ENCODE assay signal across 8 cellular contexts in genomic region chr17:64025732-64026294, GRCh38.
DNase-seq lines count a peak whose midpoint lies in the region; ATAC-seq and TF ChIP-seq lines count a peak whose summit lies in the region.

No MANE protein-coding gene starts in this region.

- peak; percentile 88 for DNase-seq in ELF-1 (ENCODE audit: low read depth, low spot score)
- peak; percentile 57 for DNase-seq in NCI-H2081 treated with DMSO at 0.1 percent for 48 hours (lab: John Stamatoyannopoulos, UW)
- DNase-seq in T1000 (lab: John Stamatoyannopoulos, UW) = peak; percentile 71
- peak; percentile 18 for DNase-seq in astrocyte of the cerebellum (ENCODE audit: low read depth)
- DNase-seq in iPS-NIHi7 (ENCODE audit: extremely low spot score) = peak; percentile 85
- DNase-seq in stimulated activated CD4-positive, alpha-beta T cell treated with anti-CD3 and anti-CD28 coated beads, Interleukin-12 subunit alpha, Interleukin-12 subunit beta, amount 100 ng/mL, for 24 hours (ENCODE audit: low read depth in 2 of 2) = peak; percentile 73 to 84

- in situ Hi-C loops in astrocyte of the cerebellum (cut with HindIII; ENCODE audit: low sequenced_read_pairs) = loop anchor here (10.0 kb wide), 1 partner anchor 249 kb away; no protein-coding TSS in a partner anchor

- H3K4me3 ChIP-seq in astrocyte of the cerebellum (ENCODE audit: low read depth, low read length) = no peak overlapping the region

- ATAC-seq in HG02798 (IDR thresholded peaks at IDR 0.05; ENCODE audit: poor library complexity, unreplicated experiment) = peak; percentile 59
- no peak for ATAC-seq in GM18858 (IDR thresholded peaks at IDR 0.05; ENCODE audit: unreplicated experiment)

- TF ChIP-seq CTCF in astrocyte of the cerebellum (IDR thresholded peaks at IDR 0.05; ENCODE audit: low read depth, low read length, missing control alignments) = peak; percentile 95

Comparison
In these comparisons a context has a peak if more than half of its experiments do, and no peak if none do; other contexts are left out.
1. DNase-seq: peak in every context shown above with its lines; median percentile 88 in ELF-1; 85 in iPS-NIHi7; 78 in stimulated activated CD4-positive, alpha-beta T cell treated with anti-CD3 and anti-CD28 coated beads, Interleukin-12 subunit alpha, Interleukin-12 subunit beta, amount 100 ng/mL, for 24 hours; 71 in T1000; 57 in NCI-H2081 treated with DMSO at 0.1 percent for 48 hours; 18 in astrocyte of the cerebellum.